9 cellular contexts compared by ENCODE assay signal in genomic region chr21:21200103-21200938, GRCh38.
DNase-seq lines count a peak whose midpoint lies in the region; ATAC-seq and TF ChIP-seq lines count a peak whose summit lies in the region.
"Had no signal": no experiment of that assay in that cellular context is flagged by ENCODE, and none has a peak within 500 bp of the region (broad histone marks: within the 10 kb centered on the region; RNA-seq: fewer than 3 reads in every experiment).

No MANE protein-coding gene starts in this region.

- no peak overlapping the region for H2AK5ac ChIP-seq in mesendoderm (ENCODE audit: low read length)

- H3K4me2 ChIP-seq in mesendoderm (ENCODE audit: low read length), result no peak overlapping the region

- no peak overlapping the region for H2BK120ac ChIP-seq in mesendoderm (ENCODE audit: low read depth, low read length)

- no peaks in the 10 kb centered on the region for H3K79me2 ChIP-seq in mesendoderm (ENCODE audit: control insufficient read depth, insufficient read depth, low read length)

- H2BK5ac ChIP-seq in mesendoderm (ENCODE audit: low read length), result no peak overlapping the region

- no peak overlapping the region for H4K8ac ChIP-seq in mesendoderm (ENCODE audit: low read depth, low read length)

- no peak for ATAC-seq in CD4-positive, alpha-beta T cell (ENCODE audit: poor library complexity)
- ATAC-seq in HG03196 (IDR thresholded peaks at IDR 0.05; ENCODE audit: unreplicated experiment), result no peak
- ATAC-seq: GM12878 had no signal

- intact Hi-C loops in A673 (cut with micrococcal nuclease; ENCODE audit: unreplicated experiment), result no loop called here
- intact Hi-C loops in CD4-positive, alpha-beta T cell (cut with DNase I, micrococcal nuclease), result no loop called here

- no peak overlapping the region for H3K4ac ChIP-seq in mesendoderm (ENCODE audit: low read depth, low read length)

- no peak overlapping the region for H3K27ac ChIP-seq in A673 (ENCODE audit: low read depth, low read length, poor library complexity, severe bottlenecking)
- H3K27ac ChIP-seq in brain microvascular endothelial cell, result peak overlapping the region; percentile 86
- H3K27ac ChIP-seq in mesendoderm (ENCODE audit: low read depth, low read length), result no peak overlapping the region
- no peak overlapping the region for H3K27ac ChIP-seq in CD4-positive, alpha-beta T cell (ENCODE audit: low read depth, low read length)
- no peak overlapping the region for H3K27ac ChIP-seq in WERI-Rb-1

- H3K9me3 Mint-ChIP-seq in CD4-positive, alpha-beta T cell, result no peaks in the 10 kb centered on the region

- H3K36me3 ChIP-seq in A673 (ENCODE audit: insufficient read depth, low read length, poor library complexity, severe bottlenecking), result no peaks in the 10 kb centered on the region
- peaks cover 5% of the 10 kb centered on the region for H3K36me3 ChIP-seq in MG63
- H3K36me3 ChIP-seq in brain microvascular endothelial cell (replicated peaks), result no peaks in the 10 kb centered on the region
- H3K36me3 ChIP-seq in mesendoderm (ENCODE audit: control insufficient read depth, insufficient read depth, low read length), result no peaks in the 10 kb centered on the region
- no peaks in the 10 kb centered on the region for H3K36me3 ChIP-seq in WERI-Rb-1

- H3K9ac ChIP-seq in mesendoderm (ENCODE audit: low read length), result no peak overlapping the region

- H3K4me1 ChIP-seq in A673 (ENCODE audit: insufficient read depth, low read length, poor library complexity, severe bottlenecking) (peaks cover 4% of the 10 kb centered on the region), mesendoderm (ENCODE audit: control insufficient read depth, low read depth, low read length) (no peaks in the 10 kb centered on the region)

- H3K27me3 Mint-ChIP-seq in CD4-positive, alpha-beta T cell, result no peaks in the 10 kb centered on the region

- H3K18ac ChIP-seq in mesendoderm (ENCODE audit: low read length), result no peak overlapping the region

- H3K79me1 ChIP-seq in mesendoderm (ENCODE audit: low read length), result no peaks in the 10 kb centered on the region

- POLR2A ChIA-PET in A673 (lab: Charles Lee; ENCODE audit: low non-redundant PET), result interaction anchor here (0.6 kb wide), 1 partner anchor 20 kb away, joined by 9 read pairs; no protein-coding TSS in a partner anchor
- POLR2A ChIA-PET in CD4-positive, alpha-beta T cell (lab: Charles Lee), result no interaction called here

- peaks cover 5% of the 10 kb centered on the region for H3K4me1 Mint-ChIP-seq in CD4-positive, alpha-beta T cell (ENCODE audit: low read depth)

- in situ Hi-C loops in brain microvascular endothelial cell (cut with HindIII; ENCODE audit: low pct_ligation_motif_present, low sequenced_read_pairs), result no loop called here

- no peaks in the 10 kb centered on the region for H3K36me3 Mint-ChIP-seq in CD4-positive, alpha-beta T cell (ENCODE audit: low read depth)

- H3K9me3 ChIP-seq in A673 (ENCODE audit: low read depth, low read length, poor library complexity, severe bottlenecking), result no peaks in the 10 kb centered on the region
- H3K9me3 ChIP-seq in MG63, result peaks cover 4% of the 10 kb centered on the region
- no peaks in the 10 kb centered on the region for H3K9me3 ChIP-seq in CD4-positive, alpha-beta T cell (ENCODE audit: control insufficient read depth, low read length)
- no peaks in the 10 kb centered on the region for H3K9me3 ChIP-seq in WERI-Rb-1 (ENCODE audit: severe bottlenecking)

- BruUV-seq in A673 (replicated peaks; lab: Mats Ljungman, UMichigan), result no TSS peak

- no peak overlapping the region for H2BK15ac ChIP-seq in mesendoderm (replicated peaks; ENCODE audit: low read depth)

- H4K5ac ChIP-seq in mesendoderm (ENCODE audit: low read length), result no peak overlapping the region

- H3K23ac ChIP-seq in mesendoderm (ENCODE audit: low read length), result no peak overlapping the region

- H3K4me3 ChIP-seq in A673 (ENCODE audit: low read depth, low read length, poor library complexity, severe bottlenecking), result no peak overlapping the region
- peak overlapping the region; percentile 48 for H3K4me3 ChIP-seq in MG63
- no peak overlapping the region for H3K4me3 ChIP-seq in brain microvascular endothelial cell (ENCODE audit: low read depth, low read length)
- H3K4me3 ChIP-seq in mesendoderm (ENCODE audit: low read length), result no peak overlapping the region
- no peak overlapping the region for H3K4me3 ChIP-seq in WERI-Rb-1 (ENCODE audit: low read depth, low read length)
- H3K4me3 ChIP-seq: GM12878 had no signal

- DNase-seq in A673 (ENCODE audit: low spot score), result peak; percentile 73
- DNase-seq in MG63, result peak; percentile 85
- DNase-seq in brain microvascular endothelial cell, result peak; percentile 95
- DNase-seq in mesendoderm, result peak; percentile 68
- no peak for DNase-seq in CD4-positive, alpha-beta T cell
- no peak for DNase-seq in WERI-Rb-1
- no peak for DNase-seq in DMS153 (lab: John Stamatoyannopoulos, UW)

- no peak overlapping the region for H3K4me3 Mint-ChIP-seq in CD4-positive, alpha-beta T cell

- no peak overlapping the region for H3K27ac Mint-ChIP-seq in CD4-positive, alpha-beta T cell

- CTCF ChIA-PET in A673 (lab: Charles Lee), result no interaction called here
- CTCF ChIA-PET in CD4-positive, alpha-beta T cell (lab: Charles Lee), result no interaction called here

- no peaks in the 10 kb centered on the region for H3K27me3 ChIP-seq in A673 (replicated peaks; ENCODE audit: insufficient read depth, low read depth, low read length, poor library complexity)
- no peaks in the 10 kb centered on the region for H3K27me3 ChIP-seq in MG63
- no peaks in the 10 kb centered on the region for H3K27me3 ChIP-seq in brain microvascular endothelial cell (replicated peaks)
- no peaks in the 10 kb centered on the region for H3K27me3 ChIP-seq in mesendoderm (ENCODE audit: insufficient read depth, low read length, poor library complexity)
- no peaks in the 10 kb centered on the region for H3K27me3 ChIP-seq in CD4-positive, alpha-beta T cell (ENCODE audit: control insufficient read depth, insufficient read depth, low read length)
- no peaks in the 10 kb centered on the region for H3K27me3 ChIP-seq in WERI-Rb-1 (ENCODE audit: insufficient read depth, low read depth, severe bottlenecking)

- no peak overlapping the region for H3K56ac ChIP-seq in mesendoderm (ENCODE audit: low read length)

- WGBS in mesendoderm (ENCODE audit: extremely low coverage, insufficient coverage, low lambda C conversion rate), result no CpG with 5 or more reads among the region's 6 CpGs

- no peak for TF ChIP-seq CTCF in A673 (conservative IDR thresholded peaks at IDR 0.05; ENCODE audit: low read depth, low read length)
- TF ChIP-seq CTCF in brain microvascular endothelial cell (IDR thresholded peaks at IDR 0.05; ENCODE audit: low read depth, low read length, missing control alignments), result no peak
- no peak for TF ChIP-seq CTCF in CD4-positive, alpha-beta T cell (IDR thresholded peaks at IDR 0.05)
- no peak for TF ChIP-seq CTCF in WERI-Rb-1 (IDR thresholded peaks at IDR 0.05; ENCODE audit: low read depth, low read length)

Comparison
In these comparisons a context has a peak if more than half of its experiments do, and no peak if none do; other contexts are left out.
1. DNase-seq: peak in A673 (single experiment), MG63 (single experiment), brain microvascular endothelial cell (single experiment) and mesendoderm (single experiment); none in CD4-positive, alpha-beta T cell (0 of 10), WERI-Rb-1 (single experiment) and DMS153 (single experiment).